In the genomic region with DNA sequence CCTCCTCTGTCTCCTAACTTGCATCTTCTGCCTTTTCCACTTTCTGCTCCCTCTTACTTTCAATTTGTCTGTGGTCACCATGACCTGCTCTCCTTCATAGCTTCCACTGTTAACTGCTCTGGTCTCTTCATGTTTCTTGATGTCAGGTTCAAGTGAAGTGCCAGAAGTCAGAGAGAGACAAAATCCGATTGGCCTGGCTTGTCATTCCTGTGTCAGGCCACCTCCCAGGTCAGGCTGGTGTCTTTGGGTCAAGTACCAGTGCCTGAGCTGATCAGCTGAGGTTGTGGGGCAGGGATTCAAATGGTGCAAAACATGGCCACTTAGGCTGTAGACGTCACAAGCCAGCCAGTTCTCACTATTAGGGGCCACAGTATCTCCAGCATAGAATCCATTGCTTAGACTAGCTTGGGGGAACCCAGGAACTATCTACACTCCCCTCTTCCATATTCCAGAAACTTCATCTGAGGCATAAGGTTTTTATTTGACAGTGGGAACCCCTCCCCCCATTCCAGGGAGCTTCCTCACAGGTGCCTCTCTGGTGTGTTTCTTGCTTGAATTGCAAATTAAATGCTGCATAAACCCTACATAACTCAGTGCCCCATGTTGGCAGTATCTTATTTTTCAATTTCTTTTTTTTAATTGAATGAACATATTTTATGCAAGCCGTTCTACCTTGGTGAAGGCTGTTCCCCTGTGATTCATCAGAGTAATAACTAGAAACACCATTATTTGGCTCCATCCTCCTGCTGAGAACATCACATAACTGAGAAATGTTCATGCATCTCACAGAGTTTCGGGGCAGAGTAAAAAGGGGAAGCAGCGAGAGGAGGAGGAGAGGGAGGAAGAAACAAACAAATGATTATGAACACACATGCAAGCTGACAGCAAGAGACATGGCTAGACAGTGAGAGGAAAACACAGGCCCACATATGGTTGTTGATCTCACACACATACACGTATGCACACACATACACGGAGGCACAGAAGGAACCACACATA, we compare ENCODE assay signal across 26 cellular contexts.
DNase-seq lines count a peak whose midpoint lies in the region; ATAC-seq and TF ChIP-seq lines count a peak whose summit lies in the region.
"Had no signal": no experiment of that assay in that cellular context is flagged by ENCODE, and none has a peak within 500 bp of the region (broad histone marks: within the 10 kb centered on the region; RNA-seq: fewer than 3 reads in every experiment).

No MANE protein-coding gene starts in this region.

- no peaks in the 10 kb centered on the region for H4K20me1 ChIP-seq in OCI-LY1 (ENCODE audit: insufficient read depth, low read length)
- H4K20me1 ChIP-seq: BLaER1 had no signal

- peak overlapping the region; percentile 12 for H3K4me3 Mint-ChIP-seq in nephron progenitor cell
- H3K4me3 Mint-ChIP-seq: activated CD4-positive, alpha-beta T cell treated with anti-CD3 and anti-CD28 coated beads for 36 hours; activated naive CD8-positive, alpha-beta T cell treated with anti-CD3 and anti-CD28 coated beads, Interleukin-2, amount 10 ng/mL, durations not matched to agents 7 days and 5 days had no signal

- H3K9me3 ChIP-seq in OCI-LY1 (ENCODE audit: low read length), result peaks cover 14% of the 10 kb centered on the region; the same call in 1 of the 2 replicates
- H3K9me3 ChIP-seq in spleen, result peaks cover 3 to 33% (median 23%) of the 10 kb centered on the region in 8 donors
- H3K9me3 ChIP-seq: body of pancreas, uterus had no signal

- no peaks in the 10 kb centered on the region for H3K9me2 ChIP-seq in OCI-LY1 (ENCODE audit: low read depth, low read length)

- TF ChIP-seq CTCF in OCI-LY1 (IDR thresholded peaks at IDR 0.05; ENCODE audit: low read length) (no peak), nephron progenitor cell (IDR thresholded peaks at IDR 0.05) (no peak), spleen (IDR thresholded peaks at IDR 0.05 in 8 of 11, conservative IDR thresholded peaks at IDR 0.05 in 3 of 11) (no peak)

- H3K9ac ChIP-seq in OCI-LY1 (ENCODE audit: low read length), result peak overlapping the region; percentile 61; the same call in 1 of the 2 replicates
- H3K9ac ChIP-seq: BLaER1 had no signal

- intact Hi-C loops in spleen (cut with DNase I; ENCODE audit: low total_unique reads), result no loop called here

- H3K4me3 ChIP-seq in OCI-LY1 (ENCODE audit: low read depth, low read length, poor library complexity, severe bottlenecking) (peak overlapping the region; percentile 26), spleen (no peak overlapping the region)
- H3K4me3 ChIP-seq: BLaER1, body of pancreas, esophagus muscularis mucosa, gastrocnemius medialis, HAP-1, uterus had no signal

- no peaks in the 10 kb centered on the region; the same call in 1 of the 2 replicates for H3F3A ChIP-seq in OCI-LY1 (ENCODE audit: insufficient read depth, low read length)

- H3K27ac ChIP-seq in OCI-LY1 (ENCODE audit: low read depth, low read length, poor library complexity, severe bottlenecking) (peak overlapping the region; percentile 98), spleen (peak overlapping the region in 2 of 8 donors; percentile 11 to 51)
- H3K27ac ChIP-seq: BLaER1, body of pancreas, esophagus muscularis mucosa, gastrocnemius medialis, uterus had no signal

- H3K4me1 Mint-ChIP-seq in nephron progenitor cell, result peaks cover 15% of the 10 kb centered on the region
- H3K4me1 Mint-ChIP-seq: activated CD4-positive, alpha-beta T cell treated with anti-CD3 and anti-CD28 coated beads for 36 hours had no signal

- peaks cover 6% of the 10 kb centered on the region for H3K36me3 Mint-ChIP-seq in nephron progenitor cell (ENCODE audit: low read depth)

- H3K9me3 Mint-ChIP-seq in nephron progenitor cell, result peaks cover 54% of the 10 kb centered on the region

- H3K36me3 ChIP-seq in OCI-LY1 (ENCODE audit: insufficient read depth, low read length) (peaks cover 4% of the 10 kb centered on the region; the same call in 1 of the 2 replicates), spleen (no peaks in the 10 kb centered on the region)
- H3K36me3 ChIP-seq: BLaER1, esophagus muscularis mucosa, gastrocnemius medialis, HAP-1, uterus had no signal

- H2AFZ ChIP-seq in OCI-LY1 (ENCODE audit: low read length), result no peak overlapping the region

- peak; percentile 53 for ATAC-seq in GM19351 (IDR thresholded peaks at IDR 0.05; ENCODE audit: unreplicated experiment)
- ATAC-seq in HG02588 (IDR thresholded peaks at IDR 0.05; ENCODE audit: unreplicated experiment), result no peak
- no peak for ATAC-seq in GM18520 (IDR thresholded peaks at IDR 0.05; ENCODE audit: unreplicated experiment)
- ATAC-seq: activated CD4-positive, alpha-beta T cell treated with anti-CD3 and anti-CD28 coated beads for 36 hours; body of pancreas; gastrocnemius medialis; Panc1; SK-N-SH treated with all-trans-retinoic acid at 6 μM for 48 hours had no signal

- no peak overlapping the region for H3K27ac Mint-ChIP-seq in nephron progenitor cell
- H3K27ac Mint-ChIP-seq: activated CD4-positive, alpha-beta T cell treated with anti-CD3 and anti-CD28 coated beads for 36 hours; activated naive CD8-positive, alpha-beta T cell treated with anti-CD3 and anti-CD28 coated beads, Interleukin-2, amount 10 ng/mL, durations not matched to agents 7 days and 5 days; activated T-helper 2 cell treated with anti-CD3 and anti-CD28 coated beads, Interferon-gamma antibody, Interleukin-2, Interleukin-4, amounts not matched to agents 10 μg/mL and 5 μg/mL and 100 μg/mL, durations not matched to agents 14 hours and 24 hours and 36 hours had no signal

- H3K4me1 ChIP-seq in OCI-LY1 (ENCODE audit: insufficient read depth, low read length, severe bottlenecking) (peaks cover 65% of the 10 kb centered on the region), spleen (peaks cover 0 to 8% (median 5%) of the 10 kb centered on the region in 6 donors)
- H3K4me1 ChIP-seq: BLaER1, body of pancreas, esophagus muscularis mucosa, HAP-1, uterus had no signal

- no peak for TF ChIP-seq POLR2A in spleen (IDR thresholded peaks at IDR 0.05)

- peak overlapping the region; percentile 35 for H3K4me2 ChIP-seq in OCI-LY1 (ENCODE audit: low read length)
- H3K4me2 ChIP-seq: BLaER1 had no signal

- no peaks in the 10 kb centered on the region for H3K79me2 ChIP-seq in OCI-LY1 (ENCODE audit: insufficient read depth, low read length)

- DNase-seq in NCI-H526 (lab: John Stamatoyannopoulos, UW) (peak; percentile 3 to 50), NCI-H526 treated with DMSO at 0.1 percent for 48 hours (lab: John Stamatoyannopoulos, UW) (no peak), nephron progenitor cell (no peak), spleen (no peak)
- DNase-seq: 8988T; activated CD4-positive, alpha-beta T cell treated with anti-CD3 and anti-CD28 coated beads for 36 hours; activated naive CD8-positive, alpha-beta T cell treated with anti-CD3 and anti-CD28 coated beads, Interleukin-2, amount 10 ng/mL, durations not matched to agents 7 days and 5 days; body of pancreas; Calu3; effector memory CD4-positive, alpha-beta T cell; gastrocnemius medialis; NCI-H1694; NCI-H748 treated with DMSO at 0.1 percent for 48 hours; retina; stimulated activated CD8-positive, alpha-beta memory T cell treated with anti-CD3 and anti-CD28 coated beads, Interleukin-4, amount 100 ng/mL, for 48 hours; uterus had no signal

- peaks cover 3% of the 10 kb centered on the region for H3K27me3 Mint-ChIP-seq in nephron progenitor cell (ENCODE audit: low read depth, poor library complexity)
- H3K27me3 Mint-ChIP-seq: activated CD4-positive, alpha-beta T cell treated with anti-CD3 and anti-CD28 coated beads for 36 hours had no signal

- H3K27me3 ChIP-seq in OCI-LY1 (ENCODE audit: insufficient read depth, low read length) (no peaks in the 10 kb centered on the region), spleen (replicated peaks in 1 of 7) (peaks cover 0 to under 1% (median 0%) of the 10 kb centered on the region in 7 donors)
- H3K27me3 ChIP-seq: BLaER1, body of pancreas, gastrocnemius medialis, uterus had no signal

- WGBS in spleen, 5 donors, result 64 to 68% (median 66%) methylated on average over 7 of the region's 7 CpGs

Comparison
In these comparisons a context has a peak if more than half of its experiments do, and no peak if none do; other contexts are left out.
1. DNase-seq: peak in NCI-H526 (2 of 2); none in NCI-H526 treated with DMSO at 0.1 percent for 48 hours (single experiment), nephron progenitor cell (single experiment) and spleen (single experiment).